1 cellular context compared by ENCODE assay signal in the genomic region with DNA sequence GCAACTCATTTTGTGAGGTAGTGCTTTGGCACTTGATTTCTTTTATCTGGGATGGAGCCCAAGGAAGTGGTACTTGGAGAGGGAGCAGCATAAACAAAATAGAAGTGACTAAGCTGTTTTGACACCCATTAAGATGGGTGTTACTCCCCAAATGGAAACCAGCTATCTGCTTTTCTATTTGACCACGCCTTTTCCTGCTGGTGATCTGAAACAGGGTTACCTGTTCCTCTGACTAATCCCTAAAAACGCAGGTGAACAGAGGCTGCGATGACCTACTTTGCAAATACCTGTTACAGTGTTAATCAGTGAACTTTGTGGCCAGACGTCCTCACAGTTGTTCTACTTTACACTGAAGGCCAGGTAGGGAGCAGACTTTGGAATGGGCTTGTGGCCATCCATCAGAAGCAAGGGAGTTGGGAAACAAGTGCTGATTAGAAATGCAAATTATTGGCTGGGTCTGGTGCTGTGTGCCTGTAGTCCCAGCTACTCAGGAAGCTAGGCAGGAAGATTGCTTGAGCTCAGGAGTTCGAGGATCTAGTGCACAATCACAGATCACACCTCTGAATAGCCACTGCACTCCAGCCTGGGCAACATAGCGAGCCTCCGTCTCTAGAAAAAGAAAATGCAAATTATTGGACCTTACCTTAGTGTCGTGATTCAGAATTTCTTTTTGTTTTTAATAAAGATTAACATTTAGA.
TF ChIP-seq lines count a peak whose summit lies in the region.

No MANE protein-coding gene starts in this region.

TF ChIP-seq in K562, 482 proteins besides CTCF, POLR2A, EP300 and RAD21 (continued from another document):
- TF ChIP-seq AFF4 (CRISPR knock-in tag; IDR thresholded peaks at IDR 0.05) (no peak), ZNF280A (IDR thresholded peaks at IDR 0.05; ENCODE audit: low read depth, partially characterized antibody) (no peak), BDP1 (IDR thresholded peaks at IDR 0.05; ENCODE audit: insufficient read depth, insufficient read length) (no peak), MBD2 (IDR thresholded peaks at IDR 0.05; ENCODE audit: borderline replicate concordance, low read depth) (no peak)
